ENCODE assay signal across 17 cellular contexts in genomic region chr14:72270341-72270740, GRCh38.
DNase-seq lines count a peak whose midpoint lies in the region; TF ChIP-seq lines count a peak whose summit lies in the region.
"Had no signal": no experiment of that assay in that cellular context is flagged by ENCODE, and none has a peak within 500 bp of the region (broad histone marks: within the 10 kb centered on the region; RNA-seq: fewer than 3 reads in every experiment).

No MANE protein-coding gene starts in this region.

- intact Hi-C loops in mammary epithelial cell (cut with micrococcal nuclease): no loop called here
- intact Hi-C loops in activated T-helper 2 cell treated with anti-CD3 and anti-CD28 coated beads, Interferon-gamma antibody, Interleukin-2, Interleukin-4, amounts not matched to agents 10 μg/mL and 5 μg/mL and 100 μg/mL, durations not matched to agents 14 hours and 24 hours and 36 hours (cut with micrococcal nuclease): no loop called here

- H4K20me1 ChIP-seq in mammary epithelial cell (ENCODE audit: insufficient read depth, low read length): no peaks in the 10 kb centered on the region

- CTCF ChIA-PET in mammary epithelial cell (lab: Charles Lee; ENCODE audit: low non-redundant PET): no interaction called here

- no peak overlapping the region for H3K27ac ChIP-seq in mammary epithelial cell (ENCODE audit: insufficient read depth, low read depth, low read length)
- H3K27ac ChIP-seq: 22Rv1 had no signal

- H3K27me3 Mint-ChIP-seq in neural crest cell (ENCODE audit: low read depth): peaks cover 2% of the 10 kb centered on the region
- H3K27me3 Mint-ChIP-seq in activated T-helper 2 cell treated with anti-CD3 and anti-CD28 coated beads, Interferon-gamma antibody, Interleukin-2, Interleukin-4, amounts not matched to agents 10 μg/mL and 5 μg/mL and 100 μg/mL, durations not matched to agents 14 hours and 24 hours and 36 hours (ENCODE audit: low read depth): peaks cover 3% of the 10 kb centered on the region

- TF ChIP-seq CTCF in neural crest cell (conservative IDR thresholded peaks at IDR 0.05) (no peak), mammary epithelial cell (conservative IDR thresholded peaks at IDR 0.05 in 1 of 2, IDR thresholded peaks at IDR 0.05 in 1 of 2; ENCODE audit: extremely low read depth in 1 of 2, insufficient read depth in 1 of 2, low read depth in 1 of 2, low read length in 2 of 2) (no peak)

- in situ Hi-C loops in mammary epithelial cell (cut with MboI; ENCODE audit: low sequenced_read_pairs in 2 of 2): no loop called here

- no peaks in the 10 kb centered on the region for H3K79me2 ChIP-seq in mammary epithelial cell (ENCODE audit: insufficient read depth, low read length)

- H3K9me3 Mint-ChIP-seq in neural crest cell: peaks cover 2% of the 10 kb centered on the region
- H3K9me3 Mint-ChIP-seq in activated T-helper 2 cell treated with anti-CD3 and anti-CD28 coated beads, Interferon-gamma antibody, Interleukin-2, Interleukin-4, amounts not matched to agents 10 μg/mL and 5 μg/mL and 100 μg/mL, durations not matched to agents 14 hours and 24 hours and 36 hours: no peaks in the 10 kb centered on the region
- H3K9me3 Mint-ChIP-seq: CD4-positive, alpha-beta T cell had no signal

- no peaks in the 10 kb centered on the region for H3K4me1 ChIP-seq in mammary epithelial cell (ENCODE audit: insufficient read depth, low read length)
- H3K4me1 ChIP-seq: HAP-1 had no signal

- no peaks in the 10 kb centered on the region for H3K27me3 ChIP-seq in mammary epithelial cell (ENCODE audit: insufficient read depth, low read length)

- no peak overlapping the region for H3K4me3 ChIP-seq in mammary epithelial cell (replicated peaks in 1 of 3; ENCODE audit: insufficient read depth in 1 of 3, low read depth in 2 of 3, low read length in 3 of 3)
- H3K4me3 ChIP-seq: HAP-1 had no signal

- no peak overlapping the region for H3K4me2 ChIP-seq in mammary epithelial cell (ENCODE audit: insufficient read depth, low read depth, low read length)

- peaks cover 2% of the 10 kb centered on the region for H3K9me3 ChIP-seq in mammary epithelial cell (replicated peaks; ENCODE audit: insufficient read depth, low read length)
- H3K9me3 ChIP-seq: HAP-1 had no signal

- peaks cover 4% of the 10 kb centered on the region for H3K4me1 Mint-ChIP-seq in neural crest cell
- no peaks in the 10 kb centered on the region for H3K4me1 Mint-ChIP-seq in activated T-helper 2 cell treated with anti-CD3 and anti-CD28 coated beads, Interferon-gamma antibody, Interleukin-2, Interleukin-4, amounts not matched to agents 10 μg/mL and 5 μg/mL and 100 μg/mL, durations not matched to agents 14 hours and 24 hours and 36 hours (ENCODE audit: low read depth)
- H3K4me1 Mint-ChIP-seq: B cell, IgD-negative memory B cell had no signal

- H3K9ac ChIP-seq in mammary epithelial cell (ENCODE audit: insufficient read depth, low read length): no peak overlapping the region

- 39% methylated on average over 2 of the region's 2 CpGs for WGBS in mammary epithelial cell (ENCODE audit: low coverage, missing lambda C conversion rate)

- H3K36me3 Mint-ChIP-seq in neural crest cell (ENCODE audit: low read depth): no peaks in the 10 kb centered on the region
- H3K36me3 Mint-ChIP-seq in activated T-helper 2 cell treated with anti-CD3 and anti-CD28 coated beads, Interferon-gamma antibody, Interleukin-2, Interleukin-4, amounts not matched to agents 10 μg/mL and 5 μg/mL and 100 μg/mL, durations not matched to agents 14 hours and 24 hours and 36 hours (ENCODE audit: low read depth): no peaks in the 10 kb centered on the region

- H3K36me3 ChIP-seq in mammary epithelial cell (ENCODE audit: insufficient read depth, low read length): no peaks in the 10 kb centered on the region
- H3K36me3 ChIP-seq: HAP-1 had no signal

- DNase-seq in DMS 273 (lab: John Stamatoyannopoulos, UW; ENCODE audit: unreplicated experiment) (peak; percentile 23), DMS 273 treated with DMSO at 0.1 percent for 48 hours (lab: John Stamatoyannopoulos, UW) (no peak), globus pallidus (ENCODE audit: low spot score) (peak; percentile 46), neural crest cell (ENCODE audit: low read depth, low spot score) (no peak), mammary epithelial cell (no peak), NCI-H1105 treated with DMSO at 0.1 percent for 48 hours (lab: John Stamatoyannopoulos, UW) (no peak)
- DNase-seq in activated T-helper 2 cell treated with anti-CD3 and anti-CD28 coated beads, Interferon-gamma antibody, Interleukin-2, Interleukin-4, amounts not matched to agents 10 μg/mL and 5 μg/mL and 100 μg/mL, durations not matched to agents 14 hours and 24 hours and 36 hours (ENCODE audit: low spot score): no peak
- DNase-seq: Calu3; CD4-positive, alpha-beta T cell; DMS153; DMS79 treated with DMSO at 0.1 percent for 48 hours; EL; GDM1 had no signal

- no TSS peak for BruUV-seq in mammary epithelial cell (replicated peaks; lab: Mats Ljungman, UMichigan)

- H3K4me3 Mint-ChIP-seq in neural crest cell: no peak overlapping the region
- H3K4me3 Mint-ChIP-seq in activated T-helper 2 cell treated with anti-CD3 and anti-CD28 coated beads, Interferon-gamma antibody, Interleukin-2, Interleukin-4, amounts not matched to agents 10 μg/mL and 5 μg/mL and 100 μg/mL, durations not matched to agents 14 hours and 24 hours and 36 hours (ENCODE audit: low read depth): no peak overlapping the region
- H3K4me3 Mint-ChIP-seq: B cell; CD4-positive, alpha-beta T cell had no signal

- H3K27ac Mint-ChIP-seq in neural crest cell (ENCODE audit: unreplicated experiment): peak overlapping the region; percentile 74
- H3K27ac Mint-ChIP-seq in activated T-helper 2 cell treated with anti-CD3 and anti-CD28 coated beads, Interferon-gamma antibody, Interleukin-2, Interleukin-4, amounts not matched to agents 10 μg/mL and 5 μg/mL and 100 μg/mL, durations not matched to agents 14 hours and 24 hours and 36 hours: no peak overlapping the region
- H3K27ac Mint-ChIP-seq: B cell; CD4-positive, alpha-beta T cell; IgD-negative memory B cell had no signal

- dilution Hi-C loops in mammary epithelial cell (cut with HindIII; ENCODE audit: low sequenced_read_pairs): no loop called here

- H2AFZ ChIP-seq in mammary epithelial cell (ENCODE audit: low read depth, low read length): no peak overlapping the region

Comparison
In these comparisons a context has a peak if more than half of its experiments do, and no peak if none do; other contexts are left out.
1. DNase-seq: peak in DMS 273 (single experiment) and globus pallidus (single experiment); none in DMS 273 treated with DMSO at 0.1 percent for 48 hours (single experiment), neural crest cell (single experiment), mammary epithelial cell (single experiment), NCI-H1105 treated with DMSO at 0.1 percent for 48 hours (single experiment) and activated T-helper 2 cell treated with anti-CD3 and anti-CD28 coated beads, Interferon-gamma antibody, Interleukin-2, Interleukin-4, amounts not matched to agents 10 μg/mL and 5 μg/mL and 100 μg/mL, durations not matched to agents 14 hours and 24 hours and 36 hours (single experiment).